8 cellular contexts compared by ENCODE assay signal in the genomic region with DNA sequence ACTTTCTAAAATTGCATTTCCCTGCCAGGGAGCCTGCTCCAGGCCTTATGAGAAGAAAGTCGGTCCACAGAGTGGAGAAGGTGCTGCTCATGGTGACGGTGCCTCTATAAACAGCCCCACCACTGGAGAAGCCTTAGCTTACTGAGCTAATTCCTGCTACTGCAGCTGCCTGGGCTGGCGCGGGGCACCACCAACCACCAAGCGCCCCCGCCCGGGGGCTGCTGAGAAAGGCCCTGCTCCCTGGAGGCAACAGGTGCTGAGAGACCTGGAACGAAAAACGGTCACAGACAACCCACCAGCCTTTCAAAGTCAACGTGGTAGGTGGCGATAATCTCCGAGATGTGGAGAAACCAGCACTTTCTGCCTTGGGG. TPM values are rescaled to one million over a fixed set of nuclear protein-coding genes. Genes with fewer than 3 reads are reported as not detected.
DNase-seq lines count a peak whose midpoint lies in the region; ATAC-seq lines count a peak whose summit lies in the region.

No MANE protein-coding gene starts in this region.

- no peaks in the 10 kb centered on the region for H3K9me3 Mint-ChIP-seq in immature natural killer cell

- peaks cover 10% of the 10 kb centered on the region for H3K36me3 ChIP-seq in thymus (ENCODE audit: control insufficient read depth, insufficient read depth)

- H3K4me1 ChIP-seq in thymus (ENCODE audit: control insufficient read depth, insufficient read depth, low read length): peaks cover 20% of the 10 kb centered on the region

- peak overlapping the region; percentile 93 to 100 (median 96) for H3K27ac Mint-ChIP-seq in immature natural killer cell

- H3K4me1 Mint-ChIP-seq in immature natural killer cell: peaks cover 53 to 68% of the 10 kb centered on the region in 2 donors

- H3K4me3 ChIP-seq in thymus (ENCODE audit: low read length): peak overlapping the region; percentile 62

- no peaks in the 10 kb centered on the region for H3K36me3 Mint-ChIP-seq in immature natural killer cell

- H3K4me3 Mint-ChIP-seq in immature natural killer cell: peak overlapping the region; percentile 82 to 100 (median 98)

- H3K27me3 ChIP-seq in thymus (ENCODE audit: control insufficient read depth, insufficient read depth): no peaks in the 10 kb centered on the region

- H3K9me3 ChIP-seq in thymus (ENCODE audit: control insufficient read depth): no peaks in the 10 kb centered on the region

- WGBS in thymus: under 1% methylated on average over 12 of the region's 12 CpGs

- DNase-seq in D341Med (ENCODE audit: low spot score): peak; percentile 54
- DNase-seq in LHCN-M2 (ENCODE audit: low read depth): peak; percentile 69
- DNase-seq in activated naive CD4-positive, alpha-beta T cell treated with Interleukin-2 at 50 U/mL for 16 hours: peak; percentile 38
- no peak for DNase-seq in immature natural killer cell
- no peak for DNase-seq in CD1c-positive myeloid dendritic cell (ENCODE audit: extremely low spot score)
- DNase-seq in cerebellar nuclear complex (lab: John Stamatoyannopoulos, UW): no peak

- no peak for ATAC-seq in GM21528 (IDR thresholded peaks at IDR 0.05; ENCODE audit: low FRiP score, unreplicated experiment)

- peak overlapping the region; percentile 91 for H3K27ac ChIP-seq in thymus (ENCODE audit: low read depth)

- H3K27me3 Mint-ChIP-seq in immature natural killer cell (ENCODE audit: low read depth in 3 of 3): peaks cover 15 to 26% (median 21%) of the 10 kb centered on the region in 3 donors

RNA-seq across cellular contexts. Expression of a gene that starts 2.9 kb away (rescaled TPM):
- 36.8 and 37.4 TPM in 2 replicates for total RNA-seq in LHCN-M2 (2014; rRNA removed)
- polyA plus RNA-seq in LHCN-M2 (2012): 20.8 TPM
- 10 to 100 TPM in 1 of 3 donors, 1 to 10 TPM in 2; 1.0 to 14.6 (median 2.9) TPM for polyA plus RNA-seq in immature natural killer cell
- polyA plus RNA-seq in thymus: 21.9 TPM

RNA-seq across cellular contexts. Expression of a gene that starts 3.8 kb away (rescaled TPM):
- 8.9 and 9.0 TPM in 2 replicates for total RNA-seq in LHCN-M2 (2014; rRNA removed)
- polyA plus RNA-seq in LHCN-M2 (2012): 8.8 TPM
- polyA plus RNA-seq in immature natural killer cell: 10 to 100 TPM in 1 of 3 donors, 1 to 10 TPM in 2; 4.1 to 17.5 (median 5.2) TPM
- polyA plus RNA-seq in thymus: 6.9 TPM

RNA-seq across cellular contexts. Expression of a gene that starts 24.3 kb away (rescaled TPM):
- 0.40 TPM in 1 of 2 replicates, not detected in the other for total RNA-seq in LHCN-M2 (2014; rRNA removed)
- polyA plus RNA-seq in LHCN-M2 (2012): 1.3 TPM
- polyA plus RNA-seq in immature natural killer cell (1 to 10 TPM in 1 of 3 donors, under 1 TPM in 1, not detected in 1; 0.93 to 3.1 TPM), thymus (18.3 TPM)

RNA-seq across cellular contexts. Expression of a gene that starts 33.9 kb away (rescaled TPM):
- 160 and 164 TPM in 2 replicates for total RNA-seq in LHCN-M2 (2014; rRNA removed)
- polyA plus RNA-seq in LHCN-M2 (2012): 177 TPM
- polyA plus RNA-seq in immature natural killer cell: 100 to 1,000 TPM in 2 of 3 donors, 10 to 100 TPM in 1; 70.6 to 126 (median 104) TPM
- polyA plus RNA-seq in thymus: 94.7 TPM

RNA-seq across cellular contexts. Expression of a gene that starts 42.7 kb away (rescaled TPM):
- 4.1 and 15.2 TPM in 2 replicates for total RNA-seq in LHCN-M2 (2014; rRNA removed)
- 1.9 TPM for polyA plus RNA-seq in LHCN-M2 (2012)
- 100 to 1,000 TPM in 1 of 3 donors, 10 to 100 TPM in 2; 54.6 to 122 (median 75.7) TPM for polyA plus RNA-seq in immature natural killer cell
- polyA plus RNA-seq in thymus: 481 TPM

Comparison
In these comparisons a context has a peak if more than half of its experiments do, and no peak if none do; other contexts are left out.
1. DNase-seq: peak in D341Med (single experiment), LHCN-M2 (single experiment) and activated naive CD4-positive, alpha-beta T cell treated with Interleukin-2 at 50 U/mL for 16 hours (single experiment); none in immature natural killer cell (0 of 3), CD1c-positive myeloid dendritic cell (single experiment) and cerebellar nuclear complex (0 of 2).